Comparison of ENCODE assay signal across 8 cellular contexts in the genomic region with DNA sequence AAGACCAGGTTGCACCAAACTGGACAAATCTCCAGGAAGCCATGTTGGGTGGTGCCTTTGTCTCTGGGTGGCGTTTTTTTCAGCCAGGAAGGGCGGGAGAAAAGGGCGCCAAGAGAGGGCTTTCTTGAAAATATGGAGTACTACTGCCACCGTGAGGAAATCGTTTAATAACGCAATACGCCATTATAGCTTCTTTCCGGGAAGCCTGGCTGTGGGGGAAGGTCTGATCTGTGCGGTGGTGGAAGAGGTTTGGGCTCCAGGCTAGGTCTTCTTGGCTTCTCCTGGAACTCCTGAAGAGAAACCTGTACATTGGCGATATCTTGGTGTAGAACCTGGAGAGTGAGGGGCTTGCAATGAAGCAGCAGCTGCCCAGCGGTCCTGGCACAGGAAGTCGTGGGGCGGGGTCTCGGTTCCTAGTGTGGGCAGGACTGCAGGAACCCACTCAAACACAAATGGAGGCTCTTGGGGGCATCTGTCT.
DNase-seq lines count a peak whose midpoint lies in the region; ATAC-seq and TF ChIP-seq lines count a peak whose summit lies in the region.

No MANE protein-coding gene starts in this region.

- peak overlapping the region; percentile 96 for H3K27ac ChIP-seq in caudate nucleus (ENCODE audit: low read depth, low read length)

- peak; percentile 63 for DNase-seq in COLO829 (ENCODE audit: low spot score)
- DNase-seq in NCI-H345 (lab: John Stamatoyannopoulos, UW): peak; percentile 90
- peak in 26 of 61 donors; percentile 3 to 86 (median 72) for DNase-seq in caudate nucleus (lab: John Stamatoyannopoulos, UW)
- no peak for DNase-seq in retinal pigment epithelial cell (ENCODE audit: low read depth)
- DNase-seq in activated naive CD4-positive, alpha-beta T cell treated with anti-CD3 and anti-CD28 coated beads, Interleukin-2, amount 50 U/mL, for 16 hours: no peak

- ATAC-seq in GM21723 (IDR thresholded peaks at IDR 0.05; ENCODE audit: unreplicated experiment): peak; percentile 48
- ATAC-seq in GM18870 (IDR thresholded peaks at IDR 0.05; ENCODE audit: unreplicated experiment): no peak
- ATAC-seq in HG03460 (IDR thresholded peaks at IDR 0.05; ENCODE audit: unreplicated experiment): no peak

- TF ChIP-seq CTCF in retinal pigment epithelial cell (conservative IDR thresholded peaks at IDR 0.05; ENCODE audit: low read depth, low read length): peak; percentile 28

- peak overlapping the region; percentile 61 for H3K4me3 ChIP-seq in retinal pigment epithelial cell (ENCODE audit: low read length)

Comparison
In these comparisons a context has a peak if more than half of its experiments do, and no peak if none do; other contexts are left out.
1. DNase-seq: peak in COLO829 (single experiment) and NCI-H345 (single experiment); none in retinal pigment epithelial cell (single experiment) and activated naive CD4-positive, alpha-beta T cell treated with anti-CD3 and anti-CD28 coated beads, Interleukin-2, amount 50 U/mL, for 16 hours (single experiment).